20 cellular contexts compared by ENCODE assay signal in the genomic region with DNA sequence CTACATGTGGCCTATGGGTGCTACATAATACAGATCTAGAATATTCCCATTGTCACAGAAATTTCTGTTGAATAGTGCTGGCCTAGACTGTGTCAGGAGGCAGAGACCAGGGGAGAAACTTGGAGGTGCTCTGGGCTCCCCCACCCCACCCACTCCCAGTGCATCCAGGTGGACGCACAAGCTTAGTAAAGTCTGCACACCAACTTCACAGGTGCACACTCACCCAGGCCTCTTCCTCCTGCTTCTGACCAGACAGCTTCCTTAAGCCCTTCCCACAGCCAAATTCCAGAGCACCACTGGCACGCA.
DNase-seq lines count a peak whose midpoint lies in the region; TF ChIP-seq lines count a peak whose summit lies in the region.
"Had no signal": no experiment of that assay in that cellular context is flagged by ENCODE, and none has a peak within 500 bp of the region (broad histone marks: within the 10 kb centered on the region; RNA-seq: fewer than 3 reads in every experiment).

No MANE protein-coding gene starts in this region.

- H3K27ac Mint-ChIP-seq in nephron = peak overlapping the region; percentile 48 to 69 (median 50)
- H3K27ac Mint-ChIP-seq: activated CD4-positive, alpha-beta T cell treated with anti-CD3 and anti-CD28 coated beads for 36 hours; activated CD8-positive, alpha-beta memory T cell treated with anti-CD3 and anti-CD28 coated beads, Interleukin-2, amount 10 ng/mL, durations not matched to agents 7 days and 5 days; activated naive CD8-positive, alpha-beta T cell treated with anti-CD3 and anti-CD28 coated beads, Interleukin-2, amount 50 U/mL, for 24 hours; activated T-helper 2 cell treated with anti-CD3 and anti-CD28 coated beads, Interferon-gamma antibody, Interleukin-2, Interleukin-4, amounts not matched to agents 10 μg/mL and 5 μg/mL and 100 μg/mL, durations not matched to agents 14 hours and 24 hours and 36 hours had no signal

- H3K9me3 Mint-ChIP-seq in nephron = no peaks in the 10 kb centered on the region
- H3K9me3 Mint-ChIP-seq: activated naive CD8-positive, alpha-beta T cell treated with anti-CD3 and anti-CD28 coated beads, Interleukin-2, amount 50 U/mL, for 24 hours; activated T-helper 2 cell treated with anti-CD3 and anti-CD28 coated beads, Interferon-gamma antibody, Interleukin-2, Interleukin-4, amounts not matched to agents 10 μg/mL and 5 μg/mL and 100 μg/mL, durations not matched to agents 14 hours and 24 hours and 36 hours; CD14-positive monocyte had no signal

- in situ Hi-C loops in ACHN (cut with HindIII; ENCODE audit: low pct_ligation_motif_present, low pct_unique_long_range_greater_than_20kb, low sequenced_read_pairs) = loop anchor here (25.0 kb wide), 1 partner anchor 153 kb away; a partner anchor contains a TSS

- H3K4me1 ChIP-seq in BLaER1 treated with 17β-estradiol and CSF1 and Interleukin-3, amounts not matched to agents 10 nM and 100 nM = peaks cover 16 to 52% (median 39%) of the 10 kb centered on the region in 10 experiments
- H3K4me1 ChIP-seq: breast epithelium had no signal

- DNase-seq in amniotic epithelial cell (ENCODE audit: low read depth) = peak; percentile 79
- no peak for DNase-seq in ACHN
- no peak for DNase-seq in SIG-M5 (lab: John Stamatoyannopoulos, UW)
- no peak for DNase-seq in NCI-H1930 (lab: John Stamatoyannopoulos, UW)
- DNase-seq: activated CD8-positive, alpha-beta memory T cell treated with anti-CD3 and anti-CD28 coated beads, Interleukin-2, amount 10 ng/mL, durations not matched to agents 7 days and 5 days; activated naive CD8-positive, alpha-beta T cell treated with anti-CD3 and anti-CD28 coated beads, Interleukin-2, amount 50 U/mL, for 24 hours; foreskin melanocyte; hippocampal formation; lower lobe of right lung; NCI-H1417 treated with DMSO at 0.1 percent for 48 hours; NCI-H2171; stimulated activated CD4-positive, alpha-beta T cell treated with anti-CD3 and anti-CD28 coated beads, Interleukin-4, amount 100 ng/mL, for 4 hours had no signal

- peak overlapping the region in 9 of 11 experiments; percentile 14 to 73 (median 52); a peak in 16 of 22 replicates for H3K4me2 ChIP-seq in BLaER1 treated with 17β-estradiol and CSF1 and Interleukin-3, amounts not matched to agents 10 nM and 100 nM
- H3K4me2 ChIP-seq: A549 had no signal

- H3K27me3 ChIP-seq in BLaER1 treated with 17β-estradiol and CSF1 and Interleukin-3, amounts not matched to agents 10 nM and 100 nM = no peaks in the 10 kb centered on the region
- H3K27me3 ChIP-seq: breast epithelium had no signal

- peaks cover 3% of the 10 kb centered on the region for H3K36me3 Mint-ChIP-seq in nephron (ENCODE audit: low read depth)
- H3K36me3 Mint-ChIP-seq: activated CD8-positive, alpha-beta memory T cell treated with anti-CD3 and anti-CD28 coated beads, Interleukin-2, amount 10 ng/mL, durations not matched to agents 7 days and 5 days; CD14-positive monocyte had no signal

- H3K4me1 Mint-ChIP-seq in nephron = peaks cover 34% of the 10 kb centered on the region
- H3K4me1 Mint-ChIP-seq: activated CD4-positive, alpha-beta T cell treated with anti-CD3 and anti-CD28 coated beads for 36 hours; activated CD8-positive, alpha-beta memory T cell treated with anti-CD3 and anti-CD28 coated beads, Interleukin-2, amount 10 ng/mL, durations not matched to agents 7 days and 5 days; activated naive CD8-positive, alpha-beta T cell treated with anti-CD3 and anti-CD28 coated beads, Interleukin-2, amount 50 U/mL, for 24 hours had no signal

- no peak overlapping the region for H3K4me3 ChIP-seq in BLaER1 treated with 17β-estradiol and CSF1 and Interleukin-3, amounts not matched to agents 10 nM and 100 nM
- H3K4me3 ChIP-seq: A549, breast epithelium, lower lobe of right lung, skin epidermis had no signal

- no peaks in the 10 kb centered on the region for H4K20me1 ChIP-seq in BLaER1 treated with 17β-estradiol and CSF1 and Interleukin-3, amounts not matched to agents 10 nM and 100 nM

- H3K9me3 ChIP-seq in BLaER1 treated with 17β-estradiol and CSF1 and Interleukin-3, amounts not matched to agents 10 nM and 100 nM (replicated peaks in 1 of 11) = no peaks in the 10 kb centered on the region
- H3K9me3 ChIP-seq: A549, breast epithelium, lower lobe of right lung had no signal

- peaks cover 16% of the 10 kb centered on the region for H3K27me3 Mint-ChIP-seq in nephron (ENCODE audit: low read depth)
- H3K27me3 Mint-ChIP-seq: activated CD8-positive, alpha-beta memory T cell treated with anti-CD3 and anti-CD28 coated beads, Interleukin-2, amount 10 ng/mL, durations not matched to agents 7 days and 5 days; activated naive CD8-positive, alpha-beta T cell treated with anti-CD3 and anti-CD28 coated beads, Interleukin-2, amount 50 U/mL, for 24 hours had no signal

- TF ChIP-seq CTCF in nephron (IDR thresholded peaks at IDR 0.05; ENCODE audit: unreplicated experiment in 3 of 3) = no peak

- peak overlapping the region in 1 of 11 experiments; percentile 14; a peak in 1 of 22 replicates for H3K27ac ChIP-seq in BLaER1 treated with 17β-estradiol and CSF1 and Interleukin-3, amounts not matched to agents 10 nM and 100 nM
- H3K27ac ChIP-seq: lower lobe of right lung, skin epidermis had no signal

- H3K4me3 Mint-ChIP-seq in nephron = no peak overlapping the region
- H3K4me3 Mint-ChIP-seq: activated CD4-positive, alpha-beta T cell treated with anti-CD3 and anti-CD28 coated beads for 36 hours; activated CD8-positive, alpha-beta memory T cell treated with anti-CD3 and anti-CD28 coated beads, Interleukin-2, amount 10 ng/mL, durations not matched to agents 7 days and 5 days; activated naive CD8-positive, alpha-beta T cell treated with anti-CD3 and anti-CD28 coated beads, Interleukin-2, amount 50 U/mL, for 24 hours; CD14-positive monocyte had no signal

- H3K9ac ChIP-seq in BLaER1 treated with 17β-estradiol and CSF1 and Interleukin-3, amounts not matched to agents 10 nM and 100 nM = peak overlapping the region in 4 of 11 experiments; percentile 8 to 56 (median 36); a peak in 5 of 22 replicates

- no peaks in the 10 kb centered on the region for H3K36me3 ChIP-seq in BLaER1 treated with 17β-estradiol and CSF1 and Interleukin-3, amounts not matched to agents 10 nM and 100 nM
- H3K36me3 ChIP-seq: breast epithelium, lower lobe of right lung had no signal
